In genomic region chr13:103883152-103883551, GRCh38 we compare ENCODE assay signal across 7 cellular contexts.
A peak's percentile ranks its signal among the peaks of the same experiment; 100 is the strongest.
DNase-seq lines count a peak whose midpoint lies in the region; ATAC-seq, FAIRE-seq and TF ChIP-seq lines count a peak whose summit lies in the region.

No MANE protein-coding gene starts in this region.

- DNase-seq in HCEC 1CT (peak; percentile 34), NCI-H460 (ENCODE audit: extremely low read depth, low read depth) (peak; percentile 91), mammary epithelial cell (peak; percentile 89), inferior parietal cortex (ENCODE audit: extremely low spot score) (peak; percentile 90), small intestine (peak; percentile 34), GDM1 (lab: John Stamatoyannopoulos, UW) (no peak)

- no peak for FAIRE-seq in small intestine (lab: Jason Lieb, UNC)

- H3K4me1 ChIP-seq in mammary epithelial cell (ENCODE audit: insufficient read depth, low read length) (peaks cover 2% of the 10 kb centered on the region), small intestine (ENCODE audit: control insufficient read depth in 2 of 2, insufficient read depth in 1 of 2, low read depth in 1 of 2, low read length in 1 of 2) (no peaks in the 10 kb centered on the region)

- H3K36me3 ChIP-seq in mammary epithelial cell (ENCODE audit: insufficient read depth, low read length): no peaks in the 10 kb centered on the region
- no peaks in the 10 kb centered on the region for H3K36me3 ChIP-seq in small intestine (ENCODE audit: control insufficient read depth in 2 of 2, insufficient read depth in 2 of 2, low read length in 2 of 2)

- H3K9me3 ChIP-seq in mammary epithelial cell (replicated peaks; ENCODE audit: insufficient read depth, low read length) (no peaks in the 10 kb centered on the region), small intestine (ENCODE audit: control insufficient read depth, low read depth) (no peaks in the 10 kb centered on the region)

- ATAC-seq in GM18498 (IDR thresholded peaks at IDR 0.05; ENCODE audit: unreplicated experiment): no peak

- TF ChIP-seq CTCF in mammary epithelial cell (conservative IDR thresholded peaks at IDR 0.05 in 1 of 2, IDR thresholded peaks at IDR 0.05 in 1 of 2; ENCODE audit: extremely low read depth in 1 of 2, insufficient read depth in 1 of 2, low read depth in 1 of 2, low read length in 2 of 2): peak; percentile 46 to 67

- dilution Hi-C loops in mammary epithelial cell (cut with HindIII; ENCODE audit: low sequenced_read_pairs): no loop called here

- BruUV-seq in mammary epithelial cell (replicated peaks; lab: Mats Ljungman, UMichigan): no TSS peak

- H3K27me3 ChIP-seq in mammary epithelial cell (ENCODE audit: insufficient read depth, low read length) (no peaks in the 10 kb centered on the region), small intestine (ENCODE audit: control insufficient read depth in 2 of 2, insufficient read depth in 2 of 2, low read length in 2 of 2) (no peaks in the 10 kb centered on the region)

- H3K4me2 ChIP-seq in mammary epithelial cell (ENCODE audit: insufficient read depth, low read depth, low read length): peak overlapping the region; percentile 12

- H4K20me1 ChIP-seq in mammary epithelial cell (ENCODE audit: insufficient read depth, low read length): no peaks in the 10 kb centered on the region

- no peak overlapping the region for H3K9ac ChIP-seq in mammary epithelial cell (ENCODE audit: insufficient read depth, low read length)

- in situ Hi-C loops in mammary epithelial cell (cut with MboI; ENCODE audit: low sequenced_read_pairs in 2 of 2): no loop called here

- H2AFZ ChIP-seq in mammary epithelial cell (ENCODE audit: low read depth, low read length): no peak overlapping the region

- H3K4me3 ChIP-seq in mammary epithelial cell (replicated peaks in 1 of 3; ENCODE audit: insufficient read depth in 1 of 3, low read depth in 2 of 3, low read length in 3 of 3) (no peak overlapping the region), small intestine (ENCODE audit: low read depth in 1 of 2, low read length in 2 of 2) (no peak overlapping the region)

- CTCF ChIA-PET in mammary epithelial cell (lab: Charles Lee; ENCODE audit: low non-redundant PET): no interaction called here

- WGBS in mammary epithelial cell (ENCODE audit: low coverage, missing lambda C conversion rate): 2% methylated on average over 6 of the region's 8 CpGs
- 2 to 9% (median 9%) methylated on average over 8 of the region's 8 CpGs for WGBS in small intestine, 3 donors

- intact Hi-C loops in mammary epithelial cell (cut with micrococcal nuclease): loop anchor here (1.0 to 10.0 kb wide), 4 partner anchors 696 to 1462 kb away; no protein-coding TSS in a partner anchor

- H3K27ac ChIP-seq in mammary epithelial cell (ENCODE audit: insufficient read depth, low read depth, low read length): no peak overlapping the region
- H3K27ac ChIP-seq in small intestine (ENCODE audit: low read depth in 1 of 2, low read length in 1 of 2): no peak overlapping the region

- H3K79me2 ChIP-seq in mammary epithelial cell (ENCODE audit: insufficient read depth, low read length): no peaks in the 10 kb centered on the region
